Comparison of ENCODE assay signal across 20 cellular contexts in genomic region chr2:30470426-30470825, GRCh38.
"Had no signal": no experiment of that assay in that cellular context is flagged by ENCODE, and none has a peak within 500 bp of the region (broad histone marks: within the 10 kb centered on the region; RNA-seq: fewer than 3 reads in every experiment).

No MANE protein-coding gene starts in this region.

- H3K27me3 Mint-ChIP-seq: activated CD4-positive, alpha-beta T cell treated with anti-CD3 and anti-CD28 coated beads, Interleukin-2, amount 10 ng/mL, durations not matched to agents 24 days and 14 days; activated CD8-positive, alpha-beta memory T cell treated with anti-CD3 and anti-CD28 coated beads, Interleukin-2, amount 10 ng/mL, durations not matched to agents 7 days and 5 days; activated naive CD8-positive, alpha-beta T cell had no signal

- H3K4me3 ChIP-seq: adrenal gland, breast epithelium, coronary artery, PC-9 had no signal

- DNase-seq: activated CD4-positive, alpha-beta T cell treated with anti-CD3 and anti-CD28 coated beads, Interleukin-2, amount 10 ng/mL, durations not matched to agents 24 days and 14 days; activated CD8-positive, alpha-beta memory T cell treated with anti-CD3 and anti-CD28 coated beads, Interleukin-2, amount 10 ng/mL, durations not matched to agents 7 days and 5 days; activated effector memory CD4-positive, alpha-beta T cell treated with Interleukin-2 at 50 U/mL for 16 hours; activated naive CD4-positive, alpha-beta T cell; adrenal gland; aorta; caudate nucleus; Karpas-422; MM.1S; NCI-H146; NCI-H187 treated with DMSO at 0.1 percent for 48 hours; NCI-H2081 treated with DMSO at 0.1 percent for 48 hours; NCI-H446; NCI-H524; PC-9; SHP77 treated with DMSO at 0.1 percent for 48 hours had no signal

- H3K4me3 Mint-ChIP-seq: activated CD4-positive, alpha-beta T cell treated with anti-CD3 and anti-CD28 coated beads, Interleukin-2, amount 10 ng/mL, durations not matched to agents 24 days and 14 days; activated CD8-positive, alpha-beta memory T cell treated with anti-CD3 and anti-CD28 coated beads, Interleukin-2, amount 10 ng/mL, durations not matched to agents 7 days and 5 days; activated naive CD8-positive, alpha-beta T cell; T-helper 1 cell treated with Interleukin-12 subunit alpha and Interleukin-12 subunit beta and Interleukin-4 antibody, amounts not matched to agents 30 μg/mL and 1 μg/mL, for 36 hours had no signal

- ATAC-seq: activated CD8-positive, alpha-beta memory T cell treated with anti-CD3 and anti-CD28 coated beads, Interleukin-2, amount 10 ng/mL, durations not matched to agents 7 days and 5 days had no signal

- H3K27ac Mint-ChIP-seq: activated CD4-positive, alpha-beta T cell treated with anti-CD3 and anti-CD28 coated beads, Interleukin-2, amount 10 ng/mL, durations not matched to agents 24 days and 14 days; activated CD8-positive, alpha-beta memory T cell treated with anti-CD3 and anti-CD28 coated beads, Interleukin-2, amount 10 ng/mL, durations not matched to agents 7 days and 5 days; activated naive CD8-positive, alpha-beta T cell; T-helper 1 cell treated with Interleukin-12 subunit alpha and Interleukin-12 subunit beta and Interleukin-4 antibody, amounts not matched to agents 30 μg/mL and 1 μg/mL, for 36 hours had no signal
